6 cellular contexts compared by ENCODE assay signal in genomic region chrX:49155900-49156837, GRCh38. TPM values are rescaled to one million over a fixed set of nuclear protein-coding genes. Genes with fewer than 3 reads are reported as not detected.
DNase-seq lines count a peak whose midpoint lies in the region; ATAC-seq and TF ChIP-seq lines count a peak whose summit lies in the region.

No MANE protein-coding gene starts in this region.

- H3K27ac Mint-ChIP-seq in T-helper 1 cell treated with Interleukin-12 subunit alpha and Interleukin-12 subunit beta and Interleukin-4 antibody, amounts not matched to agents 30 μg/mL and 1 μg/mL, for 36 hours: peak overlapping the region; percentile 92
- peak overlapping the region; percentile 89 to 99 (median 96) for H3K27ac Mint-ChIP-seq in naive thymus-derived CD4-positive, alpha-beta T cell

- peak overlapping the region; percentile 98 for H3K27ac ChIP-seq in cingulate gyrus (ENCODE audit: low read depth, low read length)
- peak overlapping the region; percentile 91 for H3K27ac ChIP-seq in naive thymus-derived CD4-positive, alpha-beta T cell (ENCODE audit: low read depth, low read length)
- peak overlapping the region; percentile 97 for H3K27ac ChIP-seq in vagina

- intact Hi-C loops in naive thymus-derived CD4-positive, alpha-beta T cell (cut with micrococcal nuclease): loop anchor here (1.0 to 5.0 kb wide), 6 partner anchors 10 to 154 kb away; partner anchors contain the start of genes GPKOW (in 2 of the 2), GRIPAP1 (in 1 of the 2) and PRICKLE3 (in 1 of the 2)
- intact Hi-C loops in vagina (cut with DNase I): no loop called here

- no peaks in the 10 kb centered on the region for H3K9me3 ChIP-seq in naive thymus-derived CD4-positive, alpha-beta T cell (ENCODE audit: control insufficient read depth in 2 of 3, low read length in 3 of 3)
- no peaks in the 10 kb centered on the region for H3K9me3 ChIP-seq in vagina

- CTCF ChIA-PET in naive thymus-derived CD4-positive, alpha-beta T cell (lab: Charles Lee): interaction anchor here (0.6 to 1.2 kb wide), 6 partner anchors 9 to 1209 kb away, joined by 3 to 6 read pairs (median 3); no protein-coding TSS in a partner anchor

- TF ChIP-seq POLR2A in vagina (IDR thresholded peaks at IDR 0.05): peak in 1 of 2 donors; percentile 32

- no peaks in the 10 kb centered on the region for H3K9me3 Mint-ChIP-seq in T-helper 1 cell treated with Interleukin-12 subunit alpha and Interleukin-12 subunit beta and Interleukin-4 antibody, amounts not matched to agents 30 μg/mL and 1 μg/mL, for 36 hours
- H3K9me3 Mint-ChIP-seq in naive thymus-derived CD4-positive, alpha-beta T cell: peaks cover 0 to 2% (median 0%) of the 10 kb centered on the region in 11 donors

- POLR2A ChIA-PET in naive thymus-derived CD4-positive, alpha-beta T cell (lab: Charles Lee): interaction anchor here (0.6 to 2.6 kb wide), 13 partner anchors 11 to 198 kb away, joined by 3 to 23 read pairs (median 3); partner anchors contain the start of genes GPKOW, OTUD5 and WDR45

- peak; percentile 40 to 81 (median 67) for TF ChIP-seq CTCF in vagina (IDR thresholded peaks at IDR 0.05)

- H3K36me3 ChIP-seq in naive thymus-derived CD4-positive, alpha-beta T cell (ENCODE audit: control insufficient read depth in 2 of 3, insufficient read depth in 3 of 3, low read length in 3 of 3): no peaks in the 10 kb centered on the region
- no peaks in the 10 kb centered on the region for H3K36me3 ChIP-seq in vagina

- H3K4me3 Mint-ChIP-seq in T-helper 1 cell treated with Interleukin-12 subunit alpha and Interleukin-12 subunit beta and Interleukin-4 antibody, amounts not matched to agents 30 μg/mL and 1 μg/mL, for 36 hours: peak overlapping the region; percentile 92
- peak overlapping the region; percentile 93 to 99 (median 97) for H3K4me3 Mint-ChIP-seq in naive thymus-derived CD4-positive, alpha-beta T cell

- no peaks in the 10 kb centered on the region for H3K27me3 ChIP-seq in naive thymus-derived CD4-positive, alpha-beta T cell (ENCODE audit: control insufficient read depth in 2 of 2, insufficient read depth in 2 of 2, low read length in 2 of 2)
- H3K27me3 ChIP-seq in vagina: no peaks in the 10 kb centered on the region

- peaks cover 0 to 6% of the 10 kb centered on the region in 2 donors for H3K4me1 ChIP-seq in naive thymus-derived CD4-positive, alpha-beta T cell (ENCODE audit: control insufficient read depth in 2 of 2, insufficient read depth in 2 of 2, low read length in 2 of 2)
- H3K4me1 ChIP-seq in vagina: no peaks in the 10 kb centered on the region

- ATAC-seq in naive thymus-derived CD4-positive, alpha-beta T cell: peak; percentile 97

- peak overlapping the region; percentile 63 for H3K4me3 ChIP-seq in Jurkat, Clone E6-1 (ENCODE audit: low read length)
- peak overlapping the region; percentile 74 for H3K4me3 ChIP-seq in naive thymus-derived CD4-positive, alpha-beta T cell (ENCODE audit: low read length)
- H3K4me3 ChIP-seq in vagina: peak overlapping the region; percentile 50 to 52

- no peaks in the 10 kb centered on the region for H3K27me3 Mint-ChIP-seq in T-helper 1 cell treated with Interleukin-12 subunit alpha and Interleukin-12 subunit beta and Interleukin-4 antibody, amounts not matched to agents 30 μg/mL and 1 μg/mL, for 36 hours (ENCODE audit: low read depth)
- H3K27me3 Mint-ChIP-seq in naive thymus-derived CD4-positive, alpha-beta T cell: peaks cover 0 to 2% (median 0%) of the 10 kb centered on the region in 5 donors

- DNase-seq in GM19238 (ENCODE audit: insufficient read length, low spot score) (peak; percentile 75), vagina (ENCODE audit: extremely low spot score in 2 of 2) (no peak)
- peak; percentile 67 for DNase-seq in Jurkat, Clone E6-1 (ENCODE audit: low read depth, low spot score)
- DNase-seq in naive thymus-derived CD4-positive, alpha-beta T cell: peak; percentile 75 to 87 (median 85)

- no peaks in the 10 kb centered on the region for H3K36me3 Mint-ChIP-seq in T-helper 1 cell treated with Interleukin-12 subunit alpha and Interleukin-12 subunit beta and Interleukin-4 antibody, amounts not matched to agents 30 μg/mL and 1 μg/mL, for 36 hours (ENCODE audit: low read depth)
- H3K36me3 Mint-ChIP-seq in naive thymus-derived CD4-positive, alpha-beta T cell: no peaks in the 10 kb centered on the region

- peaks cover 14% of the 10 kb centered on the region for H3K4me1 Mint-ChIP-seq in T-helper 1 cell treated with Interleukin-12 subunit alpha and Interleukin-12 subunit beta and Interleukin-4 antibody, amounts not matched to agents 30 μg/mL and 1 μg/mL, for 36 hours (ENCODE audit: low read depth)
- peaks cover 7 to 21% (median 13%) of the 10 kb centered on the region in 7 donors for H3K4me1 Mint-ChIP-seq in naive thymus-derived CD4-positive, alpha-beta T cell

RNA-seq across cellular contexts. Expression of gene MAGIX, which starts 6.4 kb away (rescaled TPM):
- polyA plus RNA-seq in Jurkat, Clone E6-1 (2012; ENCODE audit: insufficient read depth, insufficient read length): 1.6 TPM
- 1 to 10 TPM; 1.5 to 2.6 (median 2.1) TPM for total RNA-seq in naive thymus-derived CD4-positive, alpha-beta T cell
- polyA plus RNA-seq in naive thymus-derived CD4-positive, alpha-beta T cell: 1 to 10 TPM in 1 of 2 donors, under 1 TPM in 1; 0.38 to 1.0 TPM
- 2.2 TPM for total RNA-seq in vagina

RNA-seq across cellular contexts. Expression of gene PLP2, which starts 15.5 kb away (rescaled TPM):
- 83.7 TPM for polyA plus RNA-seq in Jurkat, Clone E6-1 (2012; ENCODE audit: insufficient read depth, insufficient read length)
- 100 to 1,000 TPM in 1 of 5 experiments, 10 to 100 TPM in 4; 64.2 to 132 (median 90.5) TPM for total RNA-seq in naive thymus-derived CD4-positive, alpha-beta T cell
- 100 to 1,000 TPM; 100 to 129 TPM for polyA plus RNA-seq in naive thymus-derived CD4-positive, alpha-beta T cell
- total RNA-seq in vagina: 81.3 TPM

RNA-seq across cellular contexts. Expression of gene PRICKLE3, which starts 30.0 kb away (rescaled TPM):
- polyA plus RNA-seq in Jurkat, Clone E6-1 (2012; ENCODE audit: insufficient read depth, insufficient read length): 8.5 TPM
- 10 to 100 TPM in 1 of 5 experiments, 1 to 10 TPM in 4; 7.2 to 19.8 (median 9.2) TPM for total RNA-seq in naive thymus-derived CD4-positive, alpha-beta T cell
- 1 to 10 TPM; 1.4 to 4.2 TPM for polyA plus RNA-seq in naive thymus-derived CD4-positive, alpha-beta T cell
- 26.5 TPM for total RNA-seq in vagina

RNA-seq across cellular contexts. Expression of gene GPKOW, which starts 32.6 kb away (rescaled TPM):
- 51.9 TPM for polyA plus RNA-seq in Jurkat, Clone E6-1 (2012; ENCODE audit: insufficient read depth, insufficient read length)
- 10 to 100 TPM; 11.3 to 30.9 (median 18.9) TPM for total RNA-seq in naive thymus-derived CD4-positive, alpha-beta T cell
- polyA plus RNA-seq in naive thymus-derived CD4-positive, alpha-beta T cell: 10 to 100 TPM; 30.7 to 42.4 TPM
- total RNA-seq in vagina: 17.7 TPM

RNA-seq across cellular contexts. Expression of gene SYP, which starts 43.8 kb away (rescaled TPM):
- polyA plus RNA-seq in Jurkat, Clone E6-1 (2012; ENCODE audit: insufficient read depth, insufficient read length): 2.4 TPM
- total RNA-seq in naive thymus-derived CD4-positive, alpha-beta T cell: 1 to 10 TPM in 3 of 5 experiments, under 1 TPM in 2; 0.35 to 2.2 (median 1.1) TPM
- polyA plus RNA-seq in naive thymus-derived CD4-positive, alpha-beta T cell: under 1 TPM; 0.26 to 0.53 TPM
- 11.0 TPM for total RNA-seq in vagina

Comparison
In these comparisons a context has a peak if more than half of its experiments do, and no peak if none do; other contexts are left out.
1. DNase-seq: peak in GM19238 (single experiment), Jurkat, Clone E6-1 (single experiment) and naive thymus-derived CD4-positive, alpha-beta T cell (9 of 9); none in vagina (0 of 2).
2. Peak in every context shown above with its lines, with median percentiles within 50 percentile points of each other: H3K4me3 ChIP-seq and H3K27ac ChIP-seq.